Comparison of ENCODE assay signal across 1 cellular context in the genomic region with DNA sequence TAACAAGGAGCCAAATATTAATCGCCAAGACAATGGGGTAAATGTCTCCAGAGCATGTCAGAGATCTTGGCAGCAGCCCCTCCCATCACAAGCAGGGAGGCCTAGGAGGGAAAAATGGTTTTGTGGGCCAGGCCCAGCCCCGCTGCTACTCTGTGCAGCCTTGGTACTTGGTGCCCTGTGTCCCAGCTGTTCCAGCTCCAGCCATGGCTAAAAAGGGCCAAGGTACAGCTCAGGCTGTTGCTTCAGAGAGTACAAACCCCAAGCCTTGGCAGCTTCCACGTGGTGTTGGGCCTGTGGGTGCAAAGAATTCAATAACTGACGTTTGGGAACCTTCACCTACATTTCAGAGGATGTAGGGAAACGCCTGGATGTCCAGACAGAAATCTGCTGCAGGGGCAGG.
TF ChIP-seq lines count a peak whose summit lies in the region.

No MANE protein-coding gene starts in this region.

TF ChIP-seq in HEK293, 187 proteins besides CTCF, POLR2A, EP300 and RAD21:
- TF ChIP-seq, protein P1, sequence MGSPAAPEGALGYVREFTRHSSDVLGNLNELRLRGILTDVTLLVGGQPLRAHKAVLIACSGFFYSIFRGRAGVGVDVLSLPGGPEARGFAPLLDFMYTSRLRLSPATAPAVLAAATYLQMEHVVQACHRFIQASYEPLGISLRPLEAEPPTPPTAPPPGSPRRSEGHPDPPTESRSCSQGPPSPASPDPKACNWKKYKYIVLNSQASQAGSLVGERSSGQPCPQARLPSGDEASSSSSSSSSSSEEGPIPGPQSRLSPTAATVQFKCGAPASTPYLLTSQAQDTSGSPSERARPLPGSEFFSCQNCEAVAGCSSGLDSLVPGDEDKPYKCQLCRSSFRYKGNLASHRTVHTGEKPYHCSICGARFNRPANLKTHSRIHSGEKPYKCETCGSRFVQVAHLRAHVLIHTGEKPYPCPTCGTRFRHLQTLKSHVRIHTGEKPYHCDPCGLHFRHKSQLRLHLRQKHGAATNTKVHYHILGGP (tag by site-specific recombination; IDR thresholded peaks at IDR 0.05) = no peak
- peak; percentile 95 for TF ChIP-seq ZNF585B (tag by site-specific recombination; IDR thresholded peaks at IDR 0.05)
- TF ChIP-seq, protein P2, sequence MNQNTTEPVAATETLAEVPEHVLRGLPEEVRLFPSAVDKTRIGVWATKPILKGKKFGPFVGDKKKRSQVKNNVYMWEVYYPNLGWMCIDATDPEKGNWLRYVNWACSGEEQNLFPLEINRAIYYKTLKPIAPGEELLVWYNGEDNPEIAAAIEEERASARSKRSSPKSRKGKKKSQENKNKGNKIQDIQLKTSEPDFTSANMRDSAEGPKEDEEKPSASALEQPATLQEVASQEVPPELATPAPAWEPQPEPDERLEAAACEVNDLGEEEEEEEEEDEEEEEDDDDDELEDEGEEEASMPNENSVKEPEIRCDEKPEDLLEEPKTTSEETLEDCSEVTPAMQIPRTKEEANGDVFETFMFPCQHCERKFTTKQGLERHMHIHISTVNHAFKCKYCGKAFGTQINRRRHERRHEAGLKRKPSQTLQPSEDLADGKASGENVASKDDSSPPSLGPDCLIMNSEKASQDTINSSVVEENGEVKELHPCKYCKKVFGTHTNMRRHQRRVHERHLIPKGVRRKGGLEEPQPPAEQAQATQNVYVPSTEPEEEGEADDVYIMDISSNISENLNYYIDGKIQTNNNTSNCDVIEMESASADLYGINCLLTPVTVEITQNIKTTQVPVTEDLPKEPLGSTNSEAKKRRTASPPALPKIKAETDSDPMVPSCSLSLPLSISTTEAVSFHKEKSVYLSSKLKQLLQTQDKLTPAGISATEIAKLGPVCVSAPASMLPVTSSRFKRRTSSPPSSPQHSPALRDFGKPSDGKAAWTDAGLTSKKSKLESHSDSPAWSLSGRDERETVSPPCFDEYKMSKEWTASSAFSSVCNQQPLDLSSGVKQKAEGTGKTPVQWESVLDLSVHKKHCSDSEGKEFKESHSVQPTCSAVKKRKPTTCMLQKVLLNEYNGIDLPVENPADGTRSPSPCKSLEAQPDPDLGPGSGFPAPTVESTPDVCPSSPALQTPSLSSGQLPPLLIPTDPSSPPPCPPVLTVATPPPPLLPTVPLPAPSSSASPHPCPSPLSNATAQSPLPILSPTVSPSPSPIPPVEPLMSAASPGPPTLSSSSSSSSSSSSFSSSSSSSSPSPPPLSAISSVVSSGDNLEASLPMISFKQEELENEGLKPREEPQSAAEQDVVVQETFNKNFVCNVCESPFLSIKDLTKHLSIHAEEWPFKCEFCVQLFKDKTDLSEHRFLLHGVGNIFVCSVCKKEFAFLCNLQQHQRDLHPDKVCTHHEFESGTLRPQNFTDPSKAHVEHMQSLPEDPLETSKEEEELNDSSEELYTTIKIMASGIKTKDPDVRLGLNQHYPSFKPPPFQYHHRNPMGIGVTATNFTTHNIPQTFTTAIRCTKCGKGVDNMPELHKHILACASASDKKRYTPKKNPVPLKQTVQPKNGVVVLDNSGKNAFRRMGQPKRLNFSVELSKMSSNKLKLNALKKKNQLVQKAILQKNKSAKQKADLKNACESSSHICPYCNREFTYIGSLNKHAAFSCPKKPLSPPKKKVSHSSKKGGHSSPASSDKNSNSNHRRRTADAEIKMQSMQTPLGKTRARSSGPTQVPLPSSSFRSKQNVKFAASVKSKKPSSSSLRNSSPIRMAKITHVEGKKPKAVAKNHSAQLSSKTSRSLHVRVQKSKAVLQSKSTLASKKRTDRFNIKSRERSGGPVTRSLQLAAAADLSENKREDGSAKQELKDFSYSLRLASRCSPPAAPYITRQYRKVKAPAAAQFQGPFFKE (tag by site-specific recombination; IDR thresholded peaks at IDR 0.05; ENCODE audit: borderline replicate concordance) = no peak
- TF ChIP-seq ZNF521 (tag by site-specific recombination; IDR thresholded peaks at IDR 0.05) = no peak
- no peak for TF ChIP-seq ZNF76 (tag by site-specific recombination; IDR thresholded peaks at IDR 0.05; ENCODE audit: borderline replicate concordance, low read depth)
